Comparison of ENCODE assay signal across 9 cellular contexts in the genomic region with DNA sequence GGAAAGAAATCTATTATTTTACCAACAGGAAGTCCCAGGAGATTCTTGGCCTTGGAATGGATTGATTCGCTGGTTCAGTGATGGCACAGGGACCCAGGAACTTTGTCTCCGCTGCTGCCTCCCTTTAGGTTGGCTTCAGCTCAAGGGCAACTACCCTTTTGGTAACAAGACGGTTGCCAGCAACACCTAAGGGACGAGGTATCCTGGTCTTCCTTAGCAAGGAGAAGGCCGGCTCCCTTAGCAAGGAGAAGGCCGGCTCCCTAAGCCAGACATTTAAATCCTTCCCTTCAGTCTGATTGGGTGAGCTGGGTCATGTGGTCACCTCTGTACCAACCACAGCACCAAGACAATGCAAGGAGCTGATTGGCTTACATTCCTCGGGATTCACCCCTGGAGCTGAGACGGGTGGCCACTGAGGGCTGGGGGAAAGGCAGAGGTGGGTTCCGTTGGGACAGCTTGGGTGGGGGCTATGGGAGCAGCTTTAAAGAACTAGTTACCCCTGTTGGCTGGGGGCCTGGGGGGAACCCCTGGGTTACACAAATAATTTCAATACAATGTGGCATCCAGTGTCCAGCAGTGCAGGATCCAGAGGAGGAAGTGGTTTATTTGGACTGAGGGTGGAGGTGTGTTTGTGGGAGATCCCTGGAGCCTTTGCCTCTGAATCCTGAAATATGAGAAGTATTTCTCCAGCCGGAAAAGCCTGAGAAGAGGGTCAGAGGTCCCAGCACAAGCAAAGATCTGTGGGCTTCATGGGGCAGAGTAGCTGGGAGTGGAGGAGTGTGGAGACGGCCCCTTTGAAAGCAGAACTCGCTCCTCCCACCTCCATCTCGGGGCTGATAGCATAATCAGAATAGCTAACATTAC. TPM values are rescaled to one million over a fixed set of nuclear protein-coding genes. Genes with fewer than 3 reads are reported as not detected.
DNase-seq lines count a peak whose midpoint lies in the region; ATAC-seq, FAIRE-seq and TF ChIP-seq lines count a peak whose summit lies in the region.
"Had no signal": no experiment of that assay in that cellular context is flagged by ENCODE, and none has a peak within 500 bp of the region (broad histone marks: within the 10 kb centered on the region; RNA-seq: fewer than 3 reads in every experiment).

No MANE protein-coding gene starts in this region.

- H3K9me3 ChIP-seq in GM12878 (replicated peaks; ENCODE audit: control insufficient read depth, insufficient read depth, low read length): no peaks in the 10 kb centered on the region; the same call in 2 of the 3 replicates
- no peaks in the 10 kb centered on the region for H3K9me3 ChIP-seq in transverse colon

- no peak overlapping the region for H2AFZ ChIP-seq in GM12878 (ENCODE audit: control insufficient read depth, low read depth, low read length)

- TF ChIP-seq EP300 in GM12878 (IDR thresholded peaks at IDR 0.05; ENCODE audit: borderline replicate concordance in 1 of 2, control insufficient read depth in 1 of 2, low read depth in 2 of 2, low read length in 2 of 2) (no peak), transverse colon (IDR thresholded peaks at IDR 0.05; ENCODE audit: low read depth) (no peak)

- CTCF ChIA-PET in GM12878 (lab: Yijun Ruan, JAX): interaction anchor here (0.7 to 2.4 kb wide), 6 partner anchors 8 to 106 kb away, joined by 3 to 7 read pairs (median 4); a partner anchor contains a TSS
- CTCF ChIA-PET in activated CD8-positive, alpha-beta T cell treated with anti-CD3 and anti-CD28 coated beads, Interleukin-2, amount 10 ng/mL, durations not matched to agents 7 days and 5 days (lab: Charles Lee): interaction anchor here (0.7 kb wide), 1 partner anchor 124 kb away, joined by 3 read pairs; no protein-coding TSS in a partner anchor

- no peaks in the 10 kb centered on the region for H3K36me3 ChIP-seq in GM12878 (ENCODE audit: control insufficient read depth in 2 of 2, insufficient read depth in 2 of 2, low read length in 1 of 2)
- no peaks in the 10 kb centered on the region for H3K36me3 ChIP-seq in transverse colon

- H3K27ac ChIP-seq in GM12878 (ENCODE audit: control insufficient read depth, insufficient read depth) (no peak overlapping the region), transverse colon (peak overlapping the region; percentile 24 to 54 (median 46))
- H3K27ac ChIP-seq: 22Rv1 had no signal

- TF ChIP-seq RAD21 in GM12878 (IDR thresholded peaks at IDR 0.05; ENCODE audit: insufficient read depth, low read depth, low read length): no peak

- BruUV-seq in GM12878 (replicated peaks; lab: Mats Ljungman, UMichigan): no TSS peak

- no peak overlapping the region for H3K4me2 ChIP-seq in GM12878 (ENCODE audit: control insufficient read depth, insufficient read depth)

- H3K79me2 ChIP-seq in GM12878 (ENCODE audit: control insufficient read depth, insufficient read depth, low read length): no peaks in the 10 kb centered on the region

- SMC1A ChIA-PET in GM12878 (lab: Charles Lee; ENCODE audit: uncharacterized antibody, unreplicated experiment): interaction anchor here (0.8 to 2.8 kb wide), 7 partner anchors 7 to 47 kb away, joined by 3 to 9 read pairs (median 4); a partner anchor contains a TSS

- peaks cover 20% of the 10 kb centered on the region for H3K4me1 ChIP-seq in GM12878 (ENCODE audit: control insufficient read depth, insufficient read depth, low read length)
- peaks cover 0 to 22% (median 4%) of the 10 kb centered on the region in 4 donors for H3K4me1 ChIP-seq in transverse colon

- TF ChIP-seq CTCF in GM12878 (IDR thresholded peaks at IDR 0.05 in 2 of 3, conservative IDR thresholded peaks at IDR 0.05 in 1 of 3; ENCODE audit: control insufficient read depth in 2 of 3, extremely low read depth in 1 of 3, insufficient read depth in 1 of 3, low read depth in 3 of 3, low read length in 3 of 3) (no peak), transverse colon (IDR thresholded peaks at IDR 0.05) (no peak), GM20000 (IDR thresholded peaks at IDR 0.05; ENCODE audit: extremely low read depth, missing control alignments) (no peak)

- no peaks in the 10 kb centered on the region for H4K20me1 ChIP-seq in GM12878 (ENCODE audit: control insufficient read depth, insufficient read depth)

- H3K27me3 Mint-ChIP-seq in activated CD8-positive, alpha-beta T cell treated with anti-CD3 and anti-CD28 coated beads, Interleukin-2, amount 10 ng/mL, durations not matched to agents 7 days and 5 days (ENCODE audit: low read depth): no peaks in the 10 kb centered on the region

- H3K27ac Mint-ChIP-seq in activated CD8-positive, alpha-beta T cell treated with anti-CD3 and anti-CD28 coated beads, Interleukin-2, amount 10 ng/mL, durations not matched to agents 7 days and 5 days: no peak overlapping the region

- intact Hi-C loops in GM12878 (cut with micrococcal nuclease; ENCODE audit: unreplicated experiment) (no loop called here), transverse colon (cut with DNase I; ENCODE audit: low total_unique reads) (no loop called here)

- RAD21 ChIA-PET in GM12878 (lab: Charles Lee; ENCODE audit: unreplicated experiment): no interaction called here

- H3K4me3 Mint-ChIP-seq in activated CD8-positive, alpha-beta T cell treated with anti-CD3 and anti-CD28 coated beads, Interleukin-2, amount 10 ng/mL, durations not matched to agents 7 days and 5 days: no peak overlapping the region

- no peak for TF ChIP-seq POLR2A in GM12878 (IDR thresholded peaks at IDR 0.05; ENCODE audit: low read depth, low read length)
- no peak for TF ChIP-seq POLR2A in transverse colon (IDR thresholded peaks at IDR 0.05)

- DNase-seq in DMS 273 (lab: John Stamatoyannopoulos, UW; ENCODE audit: unreplicated experiment) (peak; percentile 20), DMS 273 treated with DMSO at 0.1 percent for 48 hours (lab: John Stamatoyannopoulos, UW) (no peak), GM12878 (ENCODE audit: low read depth, low spot score) (no peak), left kidney (ENCODE audit: low read depth, low spot score) (peak; percentile 95), transverse colon (no peak), GM20000 (ENCODE audit: low spot score) (no peak), GM19239 (ENCODE audit: insufficient read length, low spot score) (no peak)
- DNase-seq in activated CD8-positive, alpha-beta T cell treated with anti-CD3 and anti-CD28 coated beads, Interleukin-2, amount 10 ng/mL, durations not matched to agents 7 days and 5 days: no peak

- 62% methylated on average over 13 of the region's 13 CpGs for WGBS in GM12878 (ENCODE audit: insufficient coverage, insufficient replicate concordance, low lambda C conversion rate, missing lambda C conversion rate)
- WGBS in transverse colon (ENCODE audit: low coverage in 1 of 2), 2 donors: 73% methylated on average over 13 of the region's 13 CpGs; no CpG with 5 or more reads in 1 of the 2 donors

- no peak for ATAC-seq in GM12878
- no peak for ATAC-seq in activated CD8-positive, alpha-beta T cell treated with anti-CD3 and anti-CD28 coated beads, Interleukin-2, amount 10 ng/mL, durations not matched to agents 7 days and 5 days

- H3K4me1 Mint-ChIP-seq in activated CD8-positive, alpha-beta T cell treated with anti-CD3 and anti-CD28 coated beads, Interleukin-2, amount 10 ng/mL, durations not matched to agents 7 days and 5 days (ENCODE audit: low read depth): peaks cover 19% of the 10 kb centered on the region

- in situ Hi-C loops in GM12878 (cut with MboI): no loop called here
- in situ Hi-C loops in transverse colon (cut with MboI; ENCODE audit: low pct_ligation_motif_present in 1 of 4, low pct_unique_long_range_greater_than_20kb in 1 of 4, low sequenced_read_pairs in 3 of 4): no loop called here

- no peak overlapping the region for H3K9ac ChIP-seq in GM12878 (ENCODE audit: control insufficient read depth, insufficient read depth, low read length)

- POLR2A ChIA-PET in GM12878 (lab: Charles Lee): interaction anchor here (0.6 kb wide), 1 partner anchor 716 kb away, joined by 3 read pairs; no protein-coding TSS in a partner anchor
- POLR2A ChIA-PET in activated CD8-positive, alpha-beta T cell treated with anti-CD3 and anti-CD28 coated beads, Interleukin-2, amount 10 ng/mL, durations not matched to agents 7 days and 5 days (lab: Charles Lee): no interaction called here

- H3K4me3 ChIP-seq in GM12878: no peak overlapping the region
- no peak overlapping the region for H3K4me3 ChIP-seq in transverse colon

- H3K9me3 Mint-ChIP-seq in activated CD8-positive, alpha-beta T cell treated with anti-CD3 and anti-CD28 coated beads, Interleukin-2, amount 10 ng/mL, durations not matched to agents 7 days and 5 days (ENCODE audit: insufficient read depth): peaks cover 4% of the 10 kb centered on the region

- no peaks in the 10 kb centered on the region for H3K36me3 Mint-ChIP-seq in activated CD8-positive, alpha-beta T cell treated with anti-CD3 and anti-CD28 coated beads, Interleukin-2, amount 10 ng/mL, durations not matched to agents 7 days and 5 days (ENCODE audit: low read depth)

- FAIRE-seq in GM12878 (lab: Jason Lieb, UNC): no peak
- no peak for FAIRE-seq in GM19239 (lab: Jason Lieb, UNC)

- H3K27me3 ChIP-seq in GM12878 (replicated peaks in 1 of 2; ENCODE audit: control insufficient read depth in 2 of 2, insufficient read depth in 2 of 2, low read length in 1 of 2) (no peaks in the 10 kb centered on the region), transverse colon (no peaks in the 10 kb centered on the region)

RNA-seq across cellular contexts. Expression of a gene that starts 20.7 kb away (rescaled TPM):
- 47.2 and 52.6 TPM in 2 replicates for total RNA-seq in GM12878 (2013; cell fraction: nucleolus; rRNA removed)
- total RNA-seq in GM12878 (2014; rRNA removed): 58.7 and 75.0 TPM in 2 replicates
- total RNA-seq in GM12878 (2014; rRNA removed; fragmentation: Illumina TruSeq; extraction: Trizol): 79.4 and 81.4 TPM in 2 replicates
- 107 and 112 TPM in 2 replicates for total RNA-seq in GM12878 (2021)
- 17.7 TPM for polyA plus RNA-seq in GM12878 (2011; ENCODE audit: low read depth)
- polyA plus RNA-seq in GM12878 (2011; rRNA removed): 50.2 and 59.5 TPM in 2 replicates
- 24.1 and 32.8 TPM in 2 replicates for polyA plus RNA-seq in GM12878 (2011; cell fraction: cytosol; rRNA removed)
- 18.8 and 20.0 TPM in 2 replicates for polyA plus RNA-seq in GM12878 (2011; cell fraction: nucleus; rRNA removed)
- polyA plus RNA-seq in GM12878 (2012): 35.1 and 43.5 TPM in 2 replicates
- 92.6 and 119 TPM in 2 replicates for polyA plus RNA-seq in GM12878 (2014; fragmentation: Illumina TruSeq; extraction: Trizol)
- polyA plus RNA-seq in GM12878 (2014; fragmentation: Nextera tagmentation; extraction: Ambion mirVana): 10 to 100 TPM; 20.4 to 26.5 TPM
- polyA plus RNA-seq in GM12878 (2014; rRNA removed): 44.1 and 59.9 TPM in 2 replicates
- 100 to 1,000 TPM in 1 of 2 experiments, 10 to 100 TPM in 1; 97.9 to 102 TPM for polyA plus RNA-seq in GM12878 (2016; fragmentation: Nextera tagmentation; extraction: Ambion mirVana)
- 17.1 and 23.8 TPM in 2 replicates for polyA minus RNA-seq in GM12878 (2011; rRNA and poly(A)+ RNA removed)
- 18.4 and 21.4 TPM in 2 replicates for polyA minus RNA-seq in GM12878 (2011; cell fraction: cytosol; rRNA and poly(A)+ RNA removed)
- polyA minus RNA-seq in GM12878 (2011; cell fraction: nucleus; rRNA and poly(A)+ RNA removed): 10.4 and 16.9 TPM in 2 replicates
- 100 to 1,000 TPM in 1 of 4 donors, 10 to 100 TPM in 3; 52.4 to 107 (median 65.0) TPM for total RNA-seq in transverse colon
- 1 to 10 TPM; 7.1 to 7.7 TPM for total RNA-seq in activated CD8-positive, alpha-beta T cell treated with anti-CD3 and anti-CD28 coated beads, Interleukin-2, amount 10 ng/mL, durations not matched to agents 7 days and 5 days

Comparison
In these comparisons a context has a peak if more than half of its experiments do, and no peak if none do; other contexts are left out.
1. DNase-seq: peak in DMS 273 (single experiment) and left kidney (single experiment); none in DMS 273 treated with DMSO at 0.1 percent for 48 hours (single experiment), GM12878 (single experiment), transverse colon (single experiment), activated CD8-positive, alpha-beta T cell treated with anti-CD3 and anti-CD28 coated beads, Interleukin-2, amount 10 ng/mL, durations not matched to agents 7 days and 5 days (single experiment), GM20000 (single experiment) and GM19239 (single experiment).
2. RNA of a gene that starts 20.7 kb away (total RNA-seq): 47.2 to 112 TPM in GM12878 and 52.4 to 107 TPM in transverse colon; 7.1 to 7.7 TPM in activated CD8-positive, alpha-beta T cell treated with anti-CD3 and anti-CD28 coated beads, Interleukin-2, amount 10 ng/mL, durations not matched to agents 7 days and 5 days; every median in the first group is over 4 times any median in the second.